In the genomic region with DNA sequence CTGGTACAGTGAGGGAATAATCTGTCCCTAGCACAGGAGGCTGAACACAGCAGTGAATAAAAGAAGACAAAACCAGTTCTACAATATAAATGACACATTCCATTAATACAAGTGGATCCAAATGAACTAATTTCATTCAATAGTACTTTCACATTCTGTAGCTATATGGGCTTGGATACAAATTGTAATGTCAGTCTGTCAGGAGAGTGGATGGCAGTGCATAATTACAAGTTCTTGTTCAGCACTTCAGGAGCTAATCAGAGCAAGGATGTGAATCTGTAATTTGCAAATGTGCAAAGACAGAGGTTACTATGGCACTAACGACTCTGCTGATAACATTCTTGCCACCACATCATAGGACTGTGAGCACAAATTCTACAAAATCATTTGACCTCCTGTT, we compare ENCODE assay signal across 21 cellular contexts.
DNase-seq lines count a peak whose midpoint lies in the region; ATAC-seq, FAIRE-seq and TF ChIP-seq lines count a peak whose summit lies in the region.
"Had no signal": no experiment of that assay in that cellular context is flagged by ENCODE, and none has a peak within 500 bp of the region (broad histone marks: within the 10 kb centered on the region; RNA-seq: fewer than 3 reads in every experiment).

No MANE protein-coding gene starts in this region.

- no peak overlapping the region for H3K18ac ChIP-seq in mesenchymal stem cell (ENCODE audit: low read depth in 1 of 2, low read length in 2 of 2)

- no peak overlapping the region for H2BK15ac ChIP-seq in mesenchymal stem cell (ENCODE audit: low read depth, poor library complexity, severe bottlenecking)

- peak overlapping the region in 1 of 2 experiments; percentile 59; a peak in 2 of 6 replicates for H3K27ac ChIP-seq in A549
- peak overlapping the region; percentile 43 for H3K27ac ChIP-seq in mesenchymal stem cell (ENCODE audit: low read length, poor library complexity, severe bottlenecking)
- H3K27ac ChIP-seq: 22Rv1; BLaER1 treated with 17β-estradiol and CSF1 and Interleukin-3, amounts not matched to agents 10 nM and 100 nM; C4-2B had no signal

- H2BK12ac ChIP-seq in mesenchymal stem cell (ENCODE audit: low read length in 2 of 2), result no peak overlapping the region

- no peak for TF ChIP-seq CTCF in A549 (IDR thresholded peaks at IDR 0.05)

- H3K27me3 ChIP-seq in mesenchymal stem cell (ENCODE audit: control insufficient read depth in 1 of 2, insufficient read depth in 1 of 2, low read length in 2 of 2), result no peaks in the 10 kb centered on the region
- H3K27me3 ChIP-seq: BLaER1 treated with 17β-estradiol and CSF1 and Interleukin-3, amounts not matched to agents 10 nM and 100 nM had no signal

- H4K91ac ChIP-seq in mesenchymal stem cell (ENCODE audit: low read length), result no peak overlapping the region

- POLR2A ChIA-PET in A549 (lab: Yijun Ruan, JAX), result no interaction called here

- H3K4me3 ChIP-seq in A549, result no peak overlapping the region
- no peak overlapping the region for H3K4me3 ChIP-seq in mesenchymal stem cell (ENCODE audit: insufficient read depth in 1 of 2, low read depth in 1 of 2, low read length in 2 of 2)
- H3K4me3 ChIP-seq: BLaER1 treated with 17β-estradiol and CSF1 and Interleukin-3, amounts not matched to agents 10 nM and 100 nM had no signal

- no peak overlapping the region for H3K9ac ChIP-seq in mesenchymal stem cell (ENCODE audit: low read length)
- H3K9ac ChIP-seq: BLaER1 treated with 17β-estradiol and CSF1 and Interleukin-3, amounts not matched to agents 10 nM and 100 nM had no signal

- H2BK5ac ChIP-seq in mesenchymal stem cell (ENCODE audit: low read depth, low read length, poor library complexity, severe bottlenecking), result no peak overlapping the region

- TF ChIP-seq RAD21 in A549 (conservative IDR thresholded peaks at IDR 0.05 in 1 of 2, IDR thresholded peaks at IDR 0.05 in 1 of 2), result no peak

- H3K4ac ChIP-seq in mesenchymal stem cell (ENCODE audit: low read depth in 1 of 2, low read length in 2 of 2), result no peak overlapping the region

- H3K4me2 ChIP-seq in A549 (0 out of 3 replicates have a peak overlapping the region, but pooled peaks have one; percentile 6), mesenchymal stem cell (ENCODE audit: low read length, poor library complexity, severe bottlenecking) (no peak overlapping the region)
- H3K4me2 ChIP-seq: BLaER1 treated with 17β-estradiol and CSF1 and Interleukin-3, amounts not matched to agents 10 nM and 100 nM had no signal

- H3K23ac ChIP-seq in mesenchymal stem cell (ENCODE audit: low read length in 2 of 2), result no peak overlapping the region

- peak overlapping the region; percentile 60 for H2AK5ac ChIP-seq in mesenchymal stem cell (ENCODE audit: low read length, severe bottlenecking)

- ATAC-seq in A549, result no peak
- no peak for ATAC-seq in GM21825 (IDR thresholded peaks at IDR 0.05; ENCODE audit: unreplicated experiment)
- ATAC-seq in GM21717 (IDR thresholded peaks at IDR 0.05; ENCODE audit: unreplicated experiment), result no peak
- ATAC-seq: CD8-positive, alpha-beta T cell had no signal

- no peak for TF ChIP-seq POLR2A in A549 (IDR thresholded peaks at IDR 0.05; ENCODE audit: low read length)

- no peaks in the 10 kb centered on the region for H3K79me1 ChIP-seq in mesenchymal stem cell (replicated peaks; ENCODE audit: low read length, poor library complexity, severe bottlenecking)

- 18% methylated on average over 1 of the region's 1 CpG for WGBS in A549 (ENCODE audit: missing lambda C conversion rate)
- 86% methylated on average over 1 of the region's 1 CpG for WGBS in mesenchymal stem cell

- no peaks in the 10 kb centered on the region for H3K36me3 ChIP-seq in mesenchymal stem cell (ENCODE audit: control insufficient read depth in 1 of 2, insufficient read depth in 2 of 2, low read depth in 1 of 2, low read length in 2 of 2)
- H3K36me3 ChIP-seq: BLaER1 treated with 17β-estradiol and CSF1 and Interleukin-3, amounts not matched to agents 10 nM and 100 nM had no signal

- CTCF ChIA-PET in A549 (lab: Yijun Ruan, JAX), result no interaction called here

- H2AFZ ChIP-seq in mesenchymal stem cell (ENCODE audit: low read depth, low read length), result no peak overlapping the region

- H3K14ac ChIP-seq in mesenchymal stem cell (ENCODE audit: low read length in 2 of 2), result no peak overlapping the region

- DNase-seq in A549 (ENCODE audit: low read depth in 1 of 2, low spot score in 1 of 2) (no peak), NCI-H69 (lab: John Stamatoyannopoulos, UW) (peak; percentile 49), mesenchymal stem cell (no peak), putamen (ENCODE audit: low spot score) (peak; percentile 24)
- no peak for DNase-seq in activated CD8-positive, alpha-beta memory T cell treated with anti-CD3 and anti-CD28 coated beads, Interleukin-2, amount 50 U/mL, for 48 hours
- DNase-seq: AML-193; Caco-2; Calu3; CD4-positive, alpha-beta T cell; CD8-positive, alpha-beta T cell; DMS79 treated with DMSO at 0.1 percent for 48 hours; GF-D8 had no signal

- no peak overlapping the region for H2BK120ac ChIP-seq in mesenchymal stem cell (ENCODE audit: low read depth, low read length)

- FAIRE-seq in A549 (lab: Jason Lieb, UNC), result no peak
- FAIRE-seq: D721Med, G401.6, GM12891, GM19239 had no signal

- H3K9me3 ChIP-seq in A549, result no peaks in the 10 kb centered on the region
- H3K9me3 ChIP-seq in mesenchymal stem cell (ENCODE audit: control insufficient read depth, low read length), result no peaks in the 10 kb centered on the region
- H3K9me3 ChIP-seq: BLaER1 treated with 17β-estradiol and CSF1 and Interleukin-3, amounts not matched to agents 10 nM and 100 nM; Caco-2 had no signal

- no peak for TF ChIP-seq EP300 in A549 (IDR thresholded peaks at IDR 0.05)

- no peak overlapping the region for H4K8ac ChIP-seq in mesenchymal stem cell (ENCODE audit: low read length)

- H3K4me1 ChIP-seq in A549 (peaks cover 54% of the 10 kb centered on the region), mesenchymal stem cell (ENCODE audit: control insufficient read depth, insufficient read depth, low read depth, low read length) (peaks cover 8% of the 10 kb centered on the region)

TF ChIP-seq in A549, 52 proteins besides CTCF, POLR2A, EP300 and RAD21:
- TF ChIP-seq HES2 (IDR thresholded peaks at IDR 0.05), result no peak
- TF ChIP-seq, protein P1, sequence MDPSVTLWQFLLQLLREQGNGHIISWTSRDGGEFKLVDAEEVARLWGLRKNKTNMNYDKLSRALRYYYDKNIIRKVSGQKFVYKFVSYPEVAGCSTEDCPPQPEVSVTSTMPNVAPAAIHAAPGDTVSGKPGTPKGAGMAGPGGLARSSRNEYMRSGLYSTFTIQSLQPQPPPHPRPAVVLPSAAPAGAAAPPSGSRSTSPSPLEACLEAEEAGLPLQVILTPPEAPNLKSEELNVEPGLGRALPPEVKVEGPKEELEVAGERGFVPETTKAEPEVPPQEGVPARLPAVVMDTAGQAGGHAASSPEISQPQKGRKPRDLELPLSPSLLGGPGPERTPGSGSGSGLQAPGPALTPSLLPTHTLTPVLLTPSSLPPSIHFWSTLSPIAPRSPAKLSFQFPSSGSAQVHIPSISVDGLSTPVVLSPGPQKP (IDR thresholded peaks at IDR 0.05; ENCODE audit: low read depth, low read length), result no peak
- no peak for TF ChIP-seq NPAS2 (CRISPR knock-in tag; IDR thresholded peaks at IDR 0.05; ENCODE audit: borderline replicate concordance)
- TF ChIP-seq CHD2 (IDR thresholded peaks at IDR 0.05; ENCODE audit: low read length, partially characterized antibody), result no peak
- TF ChIP-seq ZNF302 (CRISPR knock-in tag; IDR thresholded peaks at IDR 0.05), result no peak
- TF ChIP-seq, protein P2, sequence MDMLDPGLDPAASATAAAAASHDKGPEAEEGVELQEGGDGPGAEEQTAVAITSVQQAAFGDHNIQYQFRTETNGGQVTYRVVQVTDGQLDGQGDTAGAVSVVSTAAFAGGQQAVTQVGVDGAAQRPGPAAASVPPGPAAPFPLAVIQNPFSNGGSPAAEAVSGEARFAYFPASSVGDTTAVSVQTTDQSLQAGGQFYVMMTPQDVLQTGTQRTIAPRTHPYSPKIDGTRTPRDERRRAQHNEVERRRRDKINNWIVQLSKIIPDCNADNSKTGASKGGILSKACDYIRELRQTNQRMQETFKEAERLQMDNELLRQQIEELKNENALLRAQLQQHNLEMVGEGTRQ (IDR thresholded peaks at IDR 0.05), result no peak

Comparison
In these comparisons a context has a peak if more than half of its experiments do, and no peak if none do; other contexts are left out.
1. DNase-seq: peak in NCI-H69 (single experiment) and putamen (single experiment); none in A549 (0 of 2), mesenchymal stem cell (single experiment) and activated CD8-positive, alpha-beta memory T cell treated with anti-CD3 and anti-CD28 coated beads, Interleukin-2, amount 50 U/mL, for 48 hours (single experiment).